Comparison of ENCODE assay signal across 8 cellular contexts in genomic region chr17:43024407-43025289, GRCh38. TPM values are rescaled to one million over a fixed set of nuclear protein-coding genes. Genes with fewer than 3 reads are reported as not detected.
DNase-seq lines count a peak whose midpoint lies in the region; ATAC-seq, FAIRE-seq and TF ChIP-seq lines count a peak whose summit lies in the region.

Gene RND2, plus strand, starts transcription at chr17:43025231. Its CDS starts 117 bp downstream, at chr17:43025348.

- TF ChIP-seq CTCF in epithelial cell of proximal tubule (conservative IDR thresholded peaks at IDR 0.05; ENCODE audit: low read depth, low read length): peak; percentile 89

- peak; percentile 97 for DNase-seq in OCI-M1 (lab: John Stamatoyannopoulos, UW)
- peak; percentile 69 for DNase-seq in activated T-cell treated with anti-CD3 and anti-CD28 coated beads for 48 hours (ENCODE audit: low read depth)
- DNase-seq in epithelial cell of proximal tubule (ENCODE audit: low read depth): peak; percentile 63
- peak; percentile 78 for DNase-seq in middle frontal gyrus (ENCODE audit: extremely low spot score, low spot score)
- DNase-seq in stimulated activated CD8-positive, alpha-beta memory T cell treated with anti-CD3 and anti-CD28 coated beads, Interleukin-15, amount 100 ng/mL, for 24 hours (ENCODE audit: low read depth): peak; percentile 43

- peak; percentile 94 for FAIRE-seq in G401.6 (lab: Jason Lieb, UNC)

- peak within 1 kb of the TSS; percentile 89 to 96 (median 91) for H3K27ac Mint-ChIP-seq in IgD-negative memory B cell

- peak within 1 kb of the TSS; percentile 84 to 96 (median 92) for H3K4me3 Mint-ChIP-seq in IgD-negative memory B cell

- no peaks in the 10 kb centered on the region for H3K27me3 Mint-ChIP-seq in IgD-negative memory B cell

- ATAC-seq in HG02884 (IDR thresholded peaks at IDR 0.05; ENCODE audit: unreplicated experiment): no peak

- no peaks in the 10 kb centered on the region for H3K36me3 Mint-ChIP-seq in IgD-negative memory B cell

- H3K9me3 Mint-ChIP-seq in IgD-negative memory B cell: no peaks in the 10 kb centered on the region

- peaks cover 8 to 18% (median 9%) of the 10 kb centered on the region in 3 donors for H3K4me1 Mint-ChIP-seq in IgD-negative memory B cell

- H3K4me3 ChIP-seq in epithelial cell of proximal tubule (ENCODE audit: low read depth, low read length): peak within 1 kb of the TSS; percentile 54

RNA-seq across cellular contexts. Expression of gene RND2, which starts in this region (rescaled TPM):
- polyA plus RNA-seq in IgD-negative memory B cell: 0.05 TPM
- total RNA-seq in epithelial cell of proximal tubule: 0.36 and 0.40 TPM in 2 replicates

Comparison
In these comparisons a context has a peak if more than half of its experiments do, and no peak if none do; other contexts are left out.
1. Peak in DNase-seq and H3K4me3 ChIP-seq in epithelial cell of proximal tubule; RNA of the gene not detected or under 1 TPM.
2. DNase-seq: peak in every context shown above with its lines; median percentile 97 in OCI-M1; 78 in middle frontal gyrus; 69 in activated T-cell treated with anti-CD3 and anti-CD28 coated beads for 48 hours; 63 in epithelial cell of proximal tubule; 43 in stimulated activated CD8-positive, alpha-beta memory T cell treated with anti-CD3 and anti-CD28 coated beads, Interleukin-15, amount 100 ng/mL, for 24 hours.